Comparison of ENCODE assay signal across 14 cellular contexts in genomic region chr7:20343211-20343610, GRCh38. TPM values are rescaled to one million over a fixed set of nuclear protein-coding genes. Genes with fewer than 3 reads are reported as not detected.
DNase-seq lines count a peak whose midpoint lies in the region; ATAC-seq and TF ChIP-seq lines count a peak whose summit lies in the region.
"Had no signal": no experiment of that assay in that cellular context is flagged by ENCODE, and none has a peak within 500 bp of the region (broad histone marks: within the 10 kb centered on the region; RNA-seq: fewer than 3 reads in every experiment).

No MANE protein-coding gene starts in this region.

- H2AFZ ChIP-seq in OCI-LY1 (ENCODE audit: low read length), result no peak overlapping the region
- H2AFZ ChIP-seq: GM23248 had no signal

- H3K9me2 ChIP-seq in OCI-LY1 (ENCODE audit: low read depth, low read length), result no peaks in the 10 kb centered on the region

- H3K9me3 ChIP-seq in OCI-LY1 (ENCODE audit: low read length) (no peaks in the 10 kb centered on the region), endodermal cell (ENCODE audit: control insufficient read depth, low read length) (no peaks in the 10 kb centered on the region)

- TF ChIP-seq CTCF in OCI-LY1 (IDR thresholded peaks at IDR 0.05; ENCODE audit: low read length) (peak; percentile 12; the same call in 1 of the 2 replicates), endodermal cell (conservative IDR thresholded peaks at IDR 0.05) (peak; percentile 68), osteocyte (IDR thresholded peaks at IDR 0.05) (peak; percentile 37), GM20000 (IDR thresholded peaks at IDR 0.05; ENCODE audit: extremely low read depth, missing control alignments) (no peak)

- peaks cover 18% of the 10 kb centered on the region for H3K36me3 ChIP-seq in OCI-LY1 (ENCODE audit: insufficient read depth, low read length)
- H3K36me3 ChIP-seq in endodermal cell (ENCODE audit: control insufficient read depth, insufficient read depth, low read length), result no peaks in the 10 kb centered on the region

- no peaks in the 10 kb centered on the region for H4K20me1 ChIP-seq in OCI-LY1 (ENCODE audit: insufficient read depth, low read length)

- H3K9ac ChIP-seq in OCI-LY1 (ENCODE audit: low read length), result no peak overlapping the region
- H3K9ac ChIP-seq in endodermal cell (ENCODE audit: extremely low read depth, low read length, poor library complexity, severe bottlenecking), result no peak overlapping the region
- H3K9ac ChIP-seq: GM23248 had no signal

- H3K27me3 Mint-ChIP-seq in endodermal cell (ENCODE audit: insufficient read depth) (no peaks in the 10 kb centered on the region), osteocyte (ENCODE audit: unreplicated experiment) (peaks cover 16% of the 10 kb centered on the region)

- H3K27me3 ChIP-seq in OCI-LY1 (ENCODE audit: insufficient read depth, low read length) (no peaks in the 10 kb centered on the region), endodermal cell (ENCODE audit: control insufficient read depth, insufficient read depth, low read length, poor library complexity, severe bottlenecking) (no peaks in the 10 kb centered on the region)

- H3K4me3 ChIP-seq in OCI-LY1 (ENCODE audit: low read depth, low read length, poor library complexity, severe bottlenecking) (no peak overlapping the region), endodermal cell (ENCODE audit: low read length) (no peak overlapping the region)
- H3K4me3 ChIP-seq: GM23248, SK-N-MC had no signal

- H3K4me1 ChIP-seq in OCI-LY1 (ENCODE audit: insufficient read depth, low read length, severe bottlenecking), result peaks cover 13% of the 10 kb centered on the region
- H3K4me1 ChIP-seq in endodermal cell (ENCODE audit: control insufficient read depth, insufficient read depth, low read length), result no peaks in the 10 kb centered on the region

- no peaks in the 10 kb centered on the region for H3K36me3 Mint-ChIP-seq in endodermal cell (ENCODE audit: low read depth)
- no peaks in the 10 kb centered on the region for H3K36me3 Mint-ChIP-seq in osteocyte (ENCODE audit: unreplicated experiment)

- H3K27ac Mint-ChIP-seq in endodermal cell, result no peak overlapping the region
- no peak overlapping the region for H3K27ac Mint-ChIP-seq in osteocyte (ENCODE audit: unreplicated experiment)

- H3K4me3 Mint-ChIP-seq in endodermal cell (no peak overlapping the region), osteocyte (ENCODE audit: unreplicated experiment) (no peak overlapping the region)

- no peak for ATAC-seq in GM21529 (IDR thresholded peaks at IDR 0.05; ENCODE audit: unreplicated experiment)
- no peak for ATAC-seq in GM21723 (IDR thresholded peaks at IDR 0.05; ENCODE audit: unreplicated experiment)

- no peak overlapping the region for H3K27ac ChIP-seq in OCI-LY1 (ENCODE audit: low read depth, low read length, poor library complexity, severe bottlenecking)
- H3K27ac ChIP-seq in endodermal cell (ENCODE audit: low read depth, low read length), result no peak overlapping the region
- H3K27ac ChIP-seq: GM23248, SK-N-MC had no signal

- no peaks in the 10 kb centered on the region for H3K9me3 Mint-ChIP-seq in endodermal cell
- H3K9me3 Mint-ChIP-seq in osteocyte (ENCODE audit: unreplicated experiment), result no peaks in the 10 kb centered on the region

- no peaks in the 10 kb centered on the region for H3K79me2 ChIP-seq in OCI-LY1 (ENCODE audit: insufficient read depth, low read length)

- H3K4me1 Mint-ChIP-seq in endodermal cell (peaks cover 3% of the 10 kb centered on the region), osteocyte (ENCODE audit: unreplicated experiment) (no peaks in the 10 kb centered on the region)

- H3F3A ChIP-seq in OCI-LY1 (ENCODE audit: insufficient read depth, low read length), result no peaks in the 10 kb centered on the region

- no peak overlapping the region for H3K4me2 ChIP-seq in OCI-LY1 (ENCODE audit: low read length)

- DNase-seq in Daoy (ENCODE audit: low read depth) (peak; percentile 33), endodermal cell (peak; percentile 58), osteocyte (ENCODE audit: extremely low spot score, unreplicated experiment) (no peak), putamen (ENCODE audit: low spot score) (no peak), GM20000 (ENCODE audit: low spot score) (no peak)
- DNase-seq: activated T-cell treated with anti-CD3 and anti-CD28 coated beads, Interleukin-2, amount 50 U/mL, for 1 hour; amygdala; GM23248; NCI-H1436; NCI-H526 treated with DMSO at 0.1 percent for 48 hours had no signal

- WGBS in endodermal cell (ENCODE audit: insufficient coverage in 1 of 2, insufficient read length in 1 of 2), 2 experiments, result 72% methylated on average over 3 of the region's 3 CpGs; no CpG with 5 or more reads in 1 of the 2 experiments

RNA-seq across cellular contexts. Expression of gene ITGB8, which starts 12.5 kb away (rescaled TPM):
- total RNA-seq in Daoy (2014; rRNA removed; shearing (Covaris generic)), result 32.0 and 32.9 TPM in 2 replicates
- 1 to 10 TPM; 6.5 to 7.6 TPM for total RNA-seq in endodermal cell
- polyA plus RNA-seq in endodermal cell (2013, experiment 1 of 2), result 16.1 TPM
- polyA plus RNA-seq in endodermal cell (2013, experiment 2 of 2), result 14.6 TPM
- 1.5 and 2.4 TPM in 2 replicates for total RNA-seq in osteocyte

Comparison
In these comparisons a context has a peak if more than half of its experiments do, and no peak if none do; other contexts are left out.
1. DNase-seq: peak in Daoy (single experiment) and endodermal cell (single experiment); none in osteocyte (single experiment), putamen (single experiment) and GM20000 (single experiment).